Comparison of ENCODE assay signal across 11 cellular contexts in genomic region chr1:160748182-160748876, GRCh38. TPM values are rescaled to one million over a fixed set of nuclear protein-coding genes. Genes with fewer than 3 reads are reported as not detected.
DNase-seq lines count a peak whose midpoint lies in the region; FAIRE-seq and TF ChIP-seq lines count a peak whose summit lies in the region.
"Had no signal": no experiment of that assay in that cellular context is flagged by ENCODE, and none has a peak within 500 bp of the region (broad histone marks: within the 10 kb centered on the region; RNA-seq: fewer than 3 reads in every experiment).

No MANE protein-coding gene starts in this region.

- no peaks in the 10 kb centered on the region for H3K9me3 ChIP-seq in small intestine (ENCODE audit: control insufficient read depth, low read depth)

- H3K4me1 ChIP-seq in small intestine (ENCODE audit: control insufficient read depth in 2 of 2, insufficient read depth in 1 of 2, low read depth in 1 of 2, low read length in 1 of 2): no peaks in the 10 kb centered on the region

- no peaks in the 10 kb centered on the region for H3K27me3 ChIP-seq in small intestine (ENCODE audit: control insufficient read depth in 2 of 2, insufficient read depth in 2 of 2, low read length in 2 of 2)

- no peak overlapping the region for H3K4me3 Mint-ChIP-seq in glutamatergic neuron (ENCODE audit: unreplicated experiment)

- H3K4me1 Mint-ChIP-seq in glutamatergic neuron (ENCODE audit: low read depth, unreplicated experiment): no peaks in the 10 kb centered on the region

- H3K36me3 Mint-ChIP-seq in glutamatergic neuron (ENCODE audit: unreplicated experiment): no peaks in the 10 kb centered on the region

- DNase-seq in ACHN: peak; percentile 29
- DNase-seq in GM13977 (ENCODE audit: low spot score): no peak
- DNase-seq in RWPE1 (ENCODE audit: low spot score): peak; percentile 24
- peak; percentile 9 for DNase-seq in fibroblast of pulmonary artery (ENCODE audit: low read depth)
- DNase-seq in small intestine: no peak
- no peak for DNase-seq in glutamatergic neuron
- no peak for DNase-seq in midbrain (lab: John Stamatoyannopoulos, UW)
- no peak for DNase-seq in NCI-H1417 (lab: John Stamatoyannopoulos, UW)
- DNase-seq: NCI-H446; stimulated activated CD8-positive, alpha-beta memory T cell treated with anti-CD3 and anti-CD28 coated beads, Interleukin-4, amount 100 ng/mL, for 48 hours had no signal

- FAIRE-seq in small intestine (lab: Jason Lieb, UNC): no peak

- no peak overlapping the region for H3K4me3 ChIP-seq in fibroblast of pulmonary artery (replicated peaks; ENCODE audit: low read depth, low read length)
- no peak overlapping the region for H3K4me3 ChIP-seq in small intestine (ENCODE audit: low read depth in 1 of 2, low read length in 2 of 2)

- in situ Hi-C loops in ACHN (cut with HindIII; ENCODE audit: low pct_ligation_motif_present, low pct_unique_long_range_greater_than_20kb, low sequenced_read_pairs) (no loop called here), GM13977 (cut with MboI; ENCODE audit: low pct_unique_long_range_greater_than_20kb, low sequenced_read_pairs, unreplicated experiment) (no loop called here)

- H3K27ac ChIP-seq in RWPE1 (no peak overlapping the region), small intestine (ENCODE audit: low read depth in 1 of 2, low read length in 1 of 2) (no peak overlapping the region)

- POLR2A ChIA-PET in RWPE1 (lab: Yijun Ruan, JAX; ENCODE audit: low non-redundant PET): no interaction called here

- H3K36me3 ChIP-seq in small intestine (ENCODE audit: control insufficient read depth in 2 of 2, insufficient read depth in 2 of 2, low read length in 2 of 2): no peaks in the 10 kb centered on the region

- H3K27ac Mint-ChIP-seq in glutamatergic neuron (ENCODE audit: unreplicated experiment): no peak overlapping the region

- 84 to 87% (median 84%) methylated on average over 10 of the region's 10 CpGs for WGBS in small intestine, 3 donors

- CTCF ChIA-PET in RWPE1 (lab: Yijun Ruan, JAX): interaction anchor here (0.6 kb wide), 1 partner anchor 76 kb away, joined by 3 read pairs; no protein-coding TSS in a partner anchor

- TF ChIP-seq CTCF in GM13977 (IDR thresholded peaks at IDR 0.05; ENCODE audit: extremely low read depth, insufficient read depth, missing control alignments): peak; percentile 38
- TF ChIP-seq CTCF in RWPE1 (conservative IDR thresholded peaks at IDR 0.05; ENCODE audit: low read depth): no peak
- TF ChIP-seq CTCF in fibroblast of pulmonary artery (IDR thresholded peaks at IDR 0.05; ENCODE audit: low read length, missing control alignments): no peak
- no peak for TF ChIP-seq CTCF in glutamatergic neuron (IDR thresholded peaks at IDR 0.05; ENCODE audit: partially characterized antibody, unreplicated experiment)

- no peaks in the 10 kb centered on the region for H3K9me3 Mint-ChIP-seq in glutamatergic neuron (ENCODE audit: unreplicated experiment)

- peaks cover 3% of the 10 kb centered on the region for H3K27me3 Mint-ChIP-seq in glutamatergic neuron (ENCODE audit: unreplicated experiment)

RNA-seq across cellular contexts. Expression of gene SLAMF7, which starts 9.3 kb away (rescaled TPM):
- polyA plus RNA-seq in small intestine: 10 to 100 TPM in 1 of 3 donors, 1 to 10 TPM in 2; 1.8 to 12.2 (median 2.4) TPM
- total RNA-seq in glutamatergic neuron (ENCODE audit: unreplicated experiment): not detected
- total RNA-seq: pulmonary artery endothelial cell had no signal

RNA-seq across cellular contexts. Expression of gene CD48, which starts 36.7 kb away (rescaled TPM):
- polyA plus RNA-seq in small intestine: 10 to 100 TPM in 2 of 3 donors, 1 to 10 TPM in 1; 5.6 to 28.6 (median 12.2) TPM
- total RNA-seq in glutamatergic neuron (ENCODE audit: unreplicated experiment): not detected
- total RNA-seq: pulmonary artery endothelial cell had no signal

RNA-seq across cellular contexts. Expression of gene LY9, which starts 47.6 kb away (rescaled TPM):
- 1 to 10 TPM in 2 of 3 donors, under 1 TPM in 1; 0.45 to 3.8 (median 1.0) TPM for polyA plus RNA-seq in small intestine
- total RNA-seq in glutamatergic neuron (ENCODE audit: unreplicated experiment): not detected
- total RNA-seq: pulmonary artery endothelial cell had no signal

Comparison
In these comparisons a context has a peak if more than half of its experiments do, and no peak if none do; other contexts are left out.
1. DNase-seq: peak in ACHN (single experiment), RWPE1 (single experiment) and fibroblast of pulmonary artery (single experiment); none in GM13977 (single experiment), small intestine (single experiment), glutamatergic neuron (single experiment), midbrain (single experiment) and NCI-H1417 (0 of 3).